ENCODE assay signal across 11 cellular contexts in genomic region chr5:124236366-124237231, GRCh38.
DNase-seq lines count a peak whose midpoint lies in the region; ATAC-seq and TF ChIP-seq lines count a peak whose summit lies in the region.
"Had no signal": no experiment of that assay in that cellular context is flagged by ENCODE, and none has a peak within 500 bp of the region (broad histone marks: within the 10 kb centered on the region; RNA-seq: fewer than 3 reads in every experiment).

No MANE protein-coding gene starts in this region.

- ATAC-seq in HG02798 (IDR thresholded peaks at IDR 0.05; ENCODE audit: poor library complexity, unreplicated experiment) (no peak), HG02973 (IDR thresholded peaks at IDR 0.05; ENCODE audit: unreplicated experiment) (no peak)
- ATAC-seq: activated T-helper 17 cell treated with anti-CD3 and anti-CD28 coated beads, Interleukin-2, amount 50 U/mL, for 72 hours had no signal

- DNase-seq in NCI-H1092 treated with DMSO at 0.1 percent for 48 hours (lab: John Stamatoyannopoulos, UW) (peak; percentile 46), SK-N-DZ (ENCODE audit: low spot score) (peak; percentile 68), glutamatergic neuron (no peak), skeletal muscle cell (ENCODE audit: low read depth) (peak; percentile 18), NCI-H82 (lab: John Stamatoyannopoulos, UW) (no peak)
- DNase-seq: activated CD4-positive, alpha-beta memory T cell treated with anti-CD3 and anti-CD28 coated beads, Interleukin-2, amount 10 ng/mL, durations not matched to agents 7 days and 5 days had no signal

- no peaks in the 10 kb centered on the region for H3K36me3 Mint-ChIP-seq in glutamatergic neuron (ENCODE audit: unreplicated experiment)

- no peaks in the 10 kb centered on the region for H3K9me3 Mint-ChIP-seq in glutamatergic neuron (ENCODE audit: unreplicated experiment)

- no peaks in the 10 kb centered on the region for H3K27me3 Mint-ChIP-seq in glutamatergic neuron (ENCODE audit: unreplicated experiment)
- H3K27me3 Mint-ChIP-seq: activated CD4-positive, alpha-beta memory T cell treated with anti-CD3 and anti-CD28 coated beads, Interleukin-2, amount 10 ng/mL, durations not matched to agents 7 days and 5 days; activated T-helper 17 cell treated with anti-CD3 and anti-CD28 coated beads, Interleukin-2, amount 50 U/mL, for 72 hours; progenitor cell of endocrine pancreas had no signal

- no peak for TF ChIP-seq CTCF in glutamatergic neuron (IDR thresholded peaks at IDR 0.05; ENCODE audit: partially characterized antibody, unreplicated experiment)

- H3K27ac Mint-ChIP-seq in glutamatergic neuron (ENCODE audit: unreplicated experiment) = no peak overlapping the region
- H3K27ac Mint-ChIP-seq: activated CD4-positive, alpha-beta memory T cell treated with anti-CD3 and anti-CD28 coated beads, Interleukin-2, amount 10 ng/mL, durations not matched to agents 7 days and 5 days; activated T-helper 17 cell treated with anti-CD3 and anti-CD28 coated beads, Interleukin-2, amount 50 U/mL, for 72 hours; progenitor cell of endocrine pancreas had no signal

- H3K4me3 ChIP-seq in skeletal muscle cell (ENCODE audit: low read depth, low read length) = no peak overlapping the region
- H3K4me3 ChIP-seq: SK-N-MC had no signal

- peaks cover 28% of the 10 kb centered on the region for H3K4me1 Mint-ChIP-seq in glutamatergic neuron (ENCODE audit: low read depth, unreplicated experiment)
- H3K4me1 Mint-ChIP-seq: activated CD4-positive, alpha-beta memory T cell treated with anti-CD3 and anti-CD28 coated beads, Interleukin-2, amount 10 ng/mL, durations not matched to agents 7 days and 5 days; activated T-helper 17 cell treated with anti-CD3 and anti-CD28 coated beads, Interleukin-2, amount 50 U/mL, for 72 hours had no signal

- H3K4me3 Mint-ChIP-seq in glutamatergic neuron (ENCODE audit: unreplicated experiment) = peak overlapping the region; percentile 5
- H3K4me3 Mint-ChIP-seq: activated CD4-positive, alpha-beta memory T cell treated with anti-CD3 and anti-CD28 coated beads, Interleukin-2, amount 10 ng/mL, durations not matched to agents 7 days and 5 days; activated T-helper 17 cell treated with anti-CD3 and anti-CD28 coated beads, Interleukin-2, amount 50 U/mL, for 72 hours had no signal

Comparison
In these comparisons a context has a peak if more than half of its experiments do, and no peak if none do; other contexts are left out.
1. DNase-seq: peak in NCI-H1092 treated with DMSO at 0.1 percent for 48 hours (single experiment), SK-N-DZ (single experiment) and skeletal muscle cell (single experiment); none in glutamatergic neuron (single experiment) and NCI-H82 (single experiment).